Comparison of ENCODE assay signal across 8 cellular contexts in the genomic region with DNA sequence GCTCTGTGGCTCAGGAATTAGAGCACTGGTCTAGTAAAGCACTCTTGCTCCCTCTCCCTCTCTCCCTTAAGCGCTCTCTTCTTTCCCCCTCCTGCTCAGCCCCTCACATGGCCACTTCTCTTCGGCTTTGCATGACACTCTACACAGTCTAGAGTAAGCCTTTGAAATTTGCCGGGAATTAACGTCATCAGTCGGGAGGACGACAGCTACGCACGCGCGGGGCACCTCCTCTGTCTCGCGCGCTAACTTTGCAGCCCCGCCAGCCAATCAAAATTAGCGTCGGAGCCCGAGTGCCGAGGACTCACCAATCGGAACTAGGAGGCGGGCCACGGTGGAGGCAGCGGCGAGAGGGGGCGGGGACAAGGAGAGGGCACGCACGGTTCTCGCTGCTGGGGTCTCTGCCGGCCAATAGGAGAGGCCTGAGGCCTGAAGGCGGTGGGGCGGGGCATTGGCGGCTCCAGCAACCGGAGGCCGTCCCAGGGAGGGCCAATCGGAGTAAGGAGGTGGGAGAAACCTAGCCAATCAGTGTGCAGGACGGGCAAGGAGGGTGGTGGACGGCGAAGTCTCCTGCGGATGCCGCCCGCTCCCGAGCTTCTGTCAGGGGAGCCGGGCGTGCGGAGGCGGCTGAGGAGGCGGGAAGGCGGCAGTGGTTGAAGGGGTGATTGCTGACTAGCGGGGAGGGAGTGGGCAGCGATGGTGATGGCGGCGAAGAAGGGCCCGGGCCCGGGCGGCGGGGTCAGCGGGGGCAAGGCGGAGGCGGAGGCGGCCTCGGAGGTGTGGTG. TPM values are rescaled to one million over a fixed set of nuclear protein-coding genes. Genes with fewer than 3 reads are reported as not detected.
DNase-seq lines count a peak whose midpoint lies in the region; ATAC-seq and TF ChIP-seq lines count a peak whose summit lies in the region.

TSS of gene AGFG2 (plus strand) at position 550 of the 782 bp plus-strand sequence. CDS start at position 694, 144 bp downstream.

- no peaks in the 10 kb centered on the region for H3K79me2 ChIP-seq in SU-DHL-6 (ENCODE audit: insufficient read depth, low read length)

- peaks cover 8% of the 10 kb centered on the region for H3K36me3 Mint-ChIP-seq in activated naive CD8-positive, alpha-beta T cell treated with anti-CD3 and anti-CD28 coated beads, Interleukin-2, amount 10 ng/mL, durations not matched to agents 7 days and 5 days
- no peaks in the 10 kb centered on the region for H3K36me3 Mint-ChIP-seq in osteocyte (ENCODE audit: unreplicated experiment)

- peak within 1 kb of the TSS; percentile 75 for H3K9ac ChIP-seq in SU-DHL-6 (ENCODE audit: low read length)

- H3K4me3 ChIP-seq in SU-DHL-6 (ENCODE audit: insufficient read depth, low read length, poor library complexity, severe bottlenecking) (peak within 1 kb of the TSS; percentile 75), tibial artery (peak within 1 kb of the TSS; percentile 60 to 90)

- ATAC-seq in HG02678 (IDR thresholded peaks at IDR 0.05; ENCODE audit: unreplicated experiment), result peak; percentile 96
- ATAC-seq in activated naive CD8-positive, alpha-beta T cell treated with anti-CD3 and anti-CD28 coated beads, Interleukin-2, amount 10 ng/mL, durations not matched to agents 7 days and 5 days (ENCODE audit: low read depth), result peak; percentile 97

- TF ChIP-seq POLR2A in GM10847 (IDR thresholded peaks at IDR 0.05; ENCODE audit: extremely low read depth, insufficient read length), result peak; percentile 66

- H3K9me3 ChIP-seq in SU-DHL-6 (ENCODE audit: insufficient read depth, low read length), result no peaks in the 10 kb centered on the region
- no peaks in the 10 kb centered on the region for H3K9me3 ChIP-seq in tibial artery

- DNase-seq in NCI-H128 (lab: John Stamatoyannopoulos, UW; ENCODE audit: unreplicated experiment) (peak; percentile 98), head of caudate nucleus (peak; percentile 100), osteocyte (ENCODE audit: extremely low spot score, unreplicated experiment) (peak; percentile 100), tibial artery (peak; percentile 100)
- DNase-seq in activated naive CD8-positive, alpha-beta T cell treated with anti-CD3 and anti-CD28 coated beads, Interleukin-2, amount 10 ng/mL, durations not matched to agents 7 days and 5 days, result peak; percentile 99

- H3K27me3 ChIP-seq in SU-DHL-6 (ENCODE audit: low read length) (no peaks in the 10 kb centered on the region), tibial artery (no peaks in the 10 kb centered on the region)

- peak within 1 kb of the TSS; percentile 98 for H3K27ac Mint-ChIP-seq in activated naive CD8-positive, alpha-beta T cell treated with anti-CD3 and anti-CD28 coated beads, Interleukin-2, amount 10 ng/mL, durations not matched to agents 7 days and 5 days
- peak within 1 kb of the TSS; percentile 79 for H3K27ac Mint-ChIP-seq in osteocyte (ENCODE audit: unreplicated experiment)

- peaks cover 34% of the 10 kb centered on the region for H3K4me1 Mint-ChIP-seq in activated naive CD8-positive, alpha-beta T cell treated with anti-CD3 and anti-CD28 coated beads, Interleukin-2, amount 10 ng/mL, durations not matched to agents 7 days and 5 days
- peaks cover 15% of the 10 kb centered on the region for H3K4me1 Mint-ChIP-seq in osteocyte (ENCODE audit: unreplicated experiment)

- TF ChIP-seq CTCF in SU-DHL-6 (IDR thresholded peaks at IDR 0.05; ENCODE audit: insufficient read depth, low read length, poor library complexity, severe bottlenecking) (no peak), osteocyte (IDR thresholded peaks at IDR 0.05) (no peak), tibial artery (IDR thresholded peaks at IDR 0.05) (peak in 1 of 2 experiments; percentile 12)

- peak within 1 kb of the TSS; percentile 93 for H3K4me2 ChIP-seq in SU-DHL-6 (ENCODE audit: low read depth, low read length, poor library complexity, severe bottlenecking)

- no peaks in the 10 kb centered on the region for H3K27me3 Mint-ChIP-seq in activated naive CD8-positive, alpha-beta T cell treated with anti-CD3 and anti-CD28 coated beads, Interleukin-2, amount 10 ng/mL, durations not matched to agents 7 days and 5 days
- no peaks in the 10 kb centered on the region for H3K27me3 Mint-ChIP-seq in osteocyte (ENCODE audit: unreplicated experiment)

- H3F3A ChIP-seq in SU-DHL-6 (ENCODE audit: insufficient read depth), result no peaks in the 10 kb centered on the region

- intact Hi-C loops in head of caudate nucleus (cut with DNase I) (no loop called here), tibial artery (cut with DNase I; ENCODE audit: low total_unique reads) (no loop called here)

- H3K36me3 ChIP-seq in SU-DHL-6 (ENCODE audit: low read length), result no peaks in the 10 kb centered on the region
- H3K36me3 ChIP-seq in tibial artery, result no peaks in the 10 kb centered on the region

- H3K27ac ChIP-seq in SU-DHL-6 (ENCODE audit: low read depth, low read length) (0 out of 2 replicates have a peak within 1 kb of the TSS, but pooled peaks have one; percentile 16), tibial artery (peak within 1 kb of the TSS; percentile 75 to 78)

- H3K9me2 ChIP-seq in SU-DHL-6 (replicated peaks; ENCODE audit: insufficient read depth, low read length), result no peaks in the 10 kb centered on the region

- no peaks in the 10 kb centered on the region for H3K9me3 Mint-ChIP-seq in activated naive CD8-positive, alpha-beta T cell treated with anti-CD3 and anti-CD28 coated beads, Interleukin-2, amount 10 ng/mL, durations not matched to agents 7 days and 5 days
- no peaks in the 10 kb centered on the region for H3K9me3 Mint-ChIP-seq in osteocyte (ENCODE audit: unreplicated experiment)

- peak within 1 kb of the TSS; percentile 100 for H3K4me3 Mint-ChIP-seq in activated naive CD8-positive, alpha-beta T cell treated with anti-CD3 and anti-CD28 coated beads, Interleukin-2, amount 10 ng/mL, durations not matched to agents 7 days and 5 days
- H3K4me3 Mint-ChIP-seq in osteocyte (ENCODE audit: unreplicated experiment), result peak within 1 kb of the TSS; percentile 98

- no peaks in the 10 kb centered on the region for H4K20me1 ChIP-seq in SU-DHL-6 (ENCODE audit: low read depth, low read length)

- H3K4me1 ChIP-seq in tibial artery, result peaks cover 0 to 29% (median 21%) of the 10 kb centered on the region in 4 donors

- POLR2A ChIA-PET in activated naive CD8-positive, alpha-beta T cell treated with anti-CD3 and anti-CD28 coated beads, Interleukin-2, amount 10 ng/mL, durations not matched to agents 7 days and 5 days (lab: Charles Lee), result interaction anchor here (0.6 to 3.0 kb wide), 21 partner anchors 10 to 605 kb away, joined by 3 to 34 read pairs (median 4); partner anchors contain the start of genes FBXO24, LRCH4, NYAP1 and POP7

- peak within 1 kb of the TSS; percentile 97 for H2AFZ ChIP-seq in SU-DHL-6 (ENCODE audit: low read depth, low read length, severe bottlenecking)

RNA-seq across cellular contexts. Expression of gene AGFG2, which starts in this region (rescaled TPM):
- 10 to 100 TPM; 51.6 to 54.7 TPM for total RNA-seq in activated naive CD8-positive, alpha-beta T cell treated with anti-CD3 and anti-CD28 coated beads, Interleukin-2, amount 10 ng/mL, durations not matched to agents 7 days and 5 days
- 10.2 and 10.8 TPM in 2 replicates for total RNA-seq in osteocyte

Comparison
In these comparisons a context has a peak if more than half of its experiments do, and no peak if none do; other contexts are left out.
1. Peak in every context shown above with its lines: DNase-seq, ATAC-seq, H3K4me3 ChIP-seq and H3K27ac ChIP-seq.